ENCODE assay signal across 13 cellular contexts in the genomic region with DNA sequence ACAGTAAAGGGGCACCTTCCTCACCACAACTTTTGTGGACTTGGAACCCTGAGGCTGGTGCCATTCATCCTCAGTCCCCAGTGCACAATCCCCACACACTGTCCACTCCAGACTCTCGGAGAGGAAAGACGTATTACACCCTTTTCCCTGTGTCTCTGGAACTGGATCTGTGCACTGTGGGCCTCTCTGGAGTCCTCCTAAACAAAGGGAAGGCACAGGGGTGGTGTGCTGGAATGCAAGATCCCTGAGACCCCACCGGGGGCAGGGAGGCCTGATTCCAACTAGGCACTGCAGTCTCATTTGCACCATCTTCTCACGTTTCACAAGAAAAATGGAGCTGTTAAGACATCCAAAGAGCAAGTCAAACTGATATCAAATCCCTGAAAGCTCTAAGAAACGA.
DNase-seq lines count a peak whose midpoint lies in the region; ATAC-seq and TF ChIP-seq lines count a peak whose summit lies in the region.
"Had no signal": no experiment of that assay in that cellular context is flagged by ENCODE, and none has a peak within 500 bp of the region (broad histone marks: within the 10 kb centered on the region; RNA-seq: fewer than 3 reads in every experiment).

No MANE protein-coding gene starts in this region.

- peaks cover 2% of the 10 kb centered on the region for H3K9me3 Mint-ChIP-seq in glutamatergic neuron (ENCODE audit: unreplicated experiment)
- H3K9me3 Mint-ChIP-seq in natural killer cell, result no peaks in the 10 kb centered on the region
- peaks cover 11% of the 10 kb centered on the region for H3K9me3 Mint-ChIP-seq in chondrocyte (ENCODE audit: low read depth)
- H3K9me3 Mint-ChIP-seq: CD4-positive, alpha-beta T cell had no signal

- BruUV-seq in Panc1 (replicated peaks; lab: Mats Ljungman, UMichigan), result no TSS peak

- H3K4me3 Mint-ChIP-seq in glutamatergic neuron (ENCODE audit: unreplicated experiment), result no peak overlapping the region
- no peak overlapping the region for H3K4me3 Mint-ChIP-seq in natural killer cell
- no peak overlapping the region for H3K4me3 Mint-ChIP-seq in chondrocyte (ENCODE audit: unreplicated experiment)
- H3K4me3 Mint-ChIP-seq: B cell; CD4-positive, alpha-beta T cell had no signal

- peaks cover 6% of the 10 kb centered on the region; the same call in 1 of the 2 replicates for H3K27me3 ChIP-seq in Panc1 (ENCODE audit: control insufficient read depth, insufficient read depth, low read length)

- CTCF ChIA-PET in Panc1 (lab: Charles Lee), result interaction anchor here (0.9 kb wide), 1 partner anchor 37 kb away, joined by 3 read pairs; no protein-coding TSS in a partner anchor

- intact Hi-C loops in Panc1 (cut with micrococcal nuclease; ENCODE audit: unreplicated experiment), result no loop called here
- intact Hi-C loops in natural killer cell (cut with micrococcal nuclease), result no loop called here

- H3K27ac ChIP-seq in Panc1 (ENCODE audit: low read length), result no peak overlapping the region
- H3K27ac ChIP-seq in caudate nucleus (ENCODE audit: low read depth, low read length), result peak overlapping the region; percentile 94

- H3K4me1 ChIP-seq in Panc1 (ENCODE audit: control insufficient read depth, insufficient read depth, low read length), result peaks cover 6% of the 10 kb centered on the region; the same call in 1 of the 2 replicates
- H3K4me1 ChIP-seq: HAP-1 had no signal

- H3K4me3 ChIP-seq in Panc1 (ENCODE audit: low read depth in 2 of 2, low read length in 2 of 2), result no peak overlapping the region
- H3K4me3 ChIP-seq: GM12878, HAP-1 had no signal

- H3K27ac Mint-ChIP-seq in glutamatergic neuron (ENCODE audit: unreplicated experiment) (no peak overlapping the region), natural killer cell (no peak overlapping the region), chondrocyte (ENCODE audit: unreplicated experiment) (no peak overlapping the region)
- H3K27ac Mint-ChIP-seq: B cell; CD4-positive, alpha-beta T cell had no signal

- no peaks in the 10 kb centered on the region for H3K36me3 ChIP-seq in Panc1 (ENCODE audit: control insufficient read depth, insufficient read depth, low read length)
- H3K36me3 ChIP-seq: HAP-1 had no signal

- peaks cover 10% of the 10 kb centered on the region for H3K4me1 Mint-ChIP-seq in glutamatergic neuron (ENCODE audit: low read depth, unreplicated experiment)
- peaks cover 0 to 5% of the 10 kb centered on the region in 2 donors for H3K4me1 Mint-ChIP-seq in natural killer cell
- H3K4me1 Mint-ChIP-seq in chondrocyte (ENCODE audit: low read depth), result peaks cover 8% of the 10 kb centered on the region

- no peak for DNase-seq in Panc1 (ENCODE audit: low read depth, low spot score)
- no peak for DNase-seq in caudate nucleus (lab: John Stamatoyannopoulos, UW)
- DNase-seq in glutamatergic neuron, result no peak
- no peak for DNase-seq in natural killer cell
- no peak for DNase-seq in chondrocyte (ENCODE audit: low spot score)
- DNase-seq in SHP77 (lab: John Stamatoyannopoulos, UW), result no peak
- DNase-seq: CD4-positive, alpha-beta T cell; DMS79; GOT3 had no signal

- TF ChIP-seq CTCF in Panc1 (IDR thresholded peaks at IDR 0.05), result no peak
- TF ChIP-seq CTCF in glutamatergic neuron (IDR thresholded peaks at IDR 0.05; ENCODE audit: partially characterized antibody, unreplicated experiment), result peak; percentile 10
- TF ChIP-seq CTCF in natural killer cell (IDR thresholded peaks at IDR 0.05), result no peak
- no peak for TF ChIP-seq CTCF in chondrocyte (IDR thresholded peaks at IDR 0.05)

- POLR2A ChIA-PET in Panc1 (lab: Charles Lee), result no interaction called here

- H3K27me3 Mint-ChIP-seq in glutamatergic neuron (ENCODE audit: unreplicated experiment), result no peaks in the 10 kb centered on the region
- H3K27me3 Mint-ChIP-seq in natural killer cell (ENCODE audit: low read depth in 2 of 2), result peaks cover 18 to 31% of the 10 kb centered on the region in 2 donors
- H3K27me3 Mint-ChIP-seq in chondrocyte (ENCODE audit: low read depth), result peaks cover 6% of the 10 kb centered on the region

- H3K36me3 Mint-ChIP-seq in glutamatergic neuron (ENCODE audit: unreplicated experiment), result no peaks in the 10 kb centered on the region
- no peaks in the 10 kb centered on the region for H3K36me3 Mint-ChIP-seq in natural killer cell
- H3K36me3 Mint-ChIP-seq in chondrocyte (ENCODE audit: low read depth), result peaks cover 2% of the 10 kb centered on the region

- ATAC-seq in Panc1 (peak; percentile 32; the same call in 1 of the 2 replicates), HG03196 (IDR thresholded peaks at IDR 0.05; ENCODE audit: unreplicated experiment) (no peak), natural killer cell (no peak)
- ATAC-seq: GM12878 had no signal

- in situ Hi-C loops in Panc1 (cut with HindIII; ENCODE audit: low pct_unique_long_range_greater_than_20kb, low sequenced_read_pairs), result no loop called here

- H3K9me3 ChIP-seq in Panc1 (ENCODE audit: control insufficient read depth, insufficient read depth, low read depth, low read length), result no peaks in the 10 kb centered on the region
- H3K9me3 ChIP-seq: HAP-1 had no signal
